ENCODE assay signal across 1 cellular context in genomic region chr19:40768936-40769335, GRCh38.
TF ChIP-seq lines count a peak whose summit lies in the region.

No MANE protein-coding gene starts in this region.

TF ChIP-seq in HepG2, 621 proteins besides CTCF, POLR2A, EP300 and RAD21:
- TF ChIP-seq, protein P1, sequence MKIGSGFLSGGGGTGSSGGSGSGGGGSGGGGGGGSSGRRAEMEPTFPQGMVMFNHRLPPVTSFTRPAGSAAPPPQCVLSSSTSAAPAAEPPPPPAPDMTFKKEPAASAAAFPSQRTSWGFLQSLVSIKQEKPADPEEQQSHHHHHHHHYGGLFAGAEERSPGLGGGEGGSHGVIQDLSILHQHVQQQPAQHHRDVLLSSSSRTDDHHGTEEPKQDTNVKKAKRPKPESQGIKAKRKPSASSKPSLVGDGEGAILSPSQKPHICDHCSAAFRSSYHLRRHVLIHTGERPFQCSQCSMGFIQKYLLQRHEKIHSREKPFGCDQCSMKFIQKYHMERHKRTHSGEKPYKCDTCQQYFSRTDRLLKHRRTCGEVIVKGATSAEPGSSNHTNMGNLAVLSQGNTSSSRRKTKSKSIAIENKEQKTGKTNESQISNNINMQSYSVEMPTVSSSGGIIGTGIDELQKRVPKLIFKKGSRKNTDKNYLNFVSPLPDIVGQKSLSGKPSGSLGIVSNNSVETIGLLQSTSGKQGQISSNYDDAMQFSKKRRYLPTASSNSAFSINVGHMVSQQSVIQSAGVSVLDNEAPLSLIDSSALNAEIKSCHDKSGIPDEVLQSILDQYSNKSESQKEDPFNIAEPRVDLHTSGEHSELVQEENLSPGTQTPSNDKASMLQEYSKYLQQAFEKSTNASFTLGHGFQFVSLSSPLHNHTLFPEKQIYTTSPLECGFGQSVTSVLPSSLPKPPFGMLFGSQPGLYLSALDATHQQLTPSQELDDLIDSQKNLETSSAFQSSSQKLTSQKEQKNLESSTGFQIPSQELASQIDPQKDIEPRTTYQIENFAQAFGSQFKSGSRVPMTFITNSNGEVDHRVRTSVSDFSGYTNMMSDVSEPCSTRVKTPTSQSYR (CRISPR knock-in tag; IDR thresholded peaks at IDR 0.05; ENCODE audit: borderline replicate concordance), result peak; percentile 54
- TF ChIP-seq RARA (CRISPR knock-in tag; IDR thresholded peaks at IDR 0.05), result no peak
